Comparison of ENCODE assay signal across 24 cellular contexts in the genomic region with DNA sequence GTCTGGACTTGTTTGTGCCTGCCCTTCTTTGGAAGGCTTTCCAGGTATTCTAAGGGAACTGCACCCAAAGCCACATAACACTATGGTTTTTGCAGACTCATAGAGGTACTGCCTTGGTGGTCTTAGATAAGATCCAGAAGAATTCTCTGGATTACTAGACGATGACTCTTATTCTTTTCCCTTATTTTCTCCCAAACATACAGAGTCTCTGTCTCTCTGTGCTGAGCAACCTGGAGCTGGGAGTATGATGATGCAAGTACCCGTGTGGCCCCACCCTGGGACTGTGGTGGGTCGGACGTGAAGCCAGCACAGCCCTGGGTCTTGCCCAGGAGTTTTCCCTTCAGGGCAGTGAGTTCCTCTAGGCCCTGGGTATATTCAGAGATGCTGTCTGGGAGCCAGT.
"Had no signal": no experiment of that assay in that cellular context is flagged by ENCODE, and none has a peak within 500 bp of the region (broad histone marks: within the 10 kb centered on the region; RNA-seq: fewer than 3 reads in every experiment).

No MANE protein-coding gene starts in this region.

- H3K27ac ChIP-seq: HL-60, SJCRH30, SK-N-MC had no signal

- H3K9me3 ChIP-seq: MG63, SJCRH30 had no signal

- H3K4me1 ChIP-seq: SJCRH30 had no signal

- H3K4me3 ChIP-seq: MG63, SJCRH30, SK-N-MC had no signal

- H3K36me3 ChIP-seq: MG63, SJCRH30 had no signal

- ATAC-seq: Right ventricle myocardium inferior had no signal

- H3K27me3 ChIP-seq: MG63, SJCRH30 had no signal

- FAIRE-seq: RCC 7860 had no signal

- DNase-seq: IMR-90, Karpas-422, KG1, MG63, NCI-H1092, NCI-H1105 treated with DMSO at 0.1 percent for 48 hours, NCI-H1417 treated with DMSO at 0.1 percent for 48 hours, NCI-H146, NCI-H1694 treated with DMSO at 0.1 percent for 48 hours, NCI-H1930, NCI-H2081, NCI-H2107, NCI-H2227 treated with DMSO at 0.1 percent for 48 hours, NCI-H524, NCI-H526 treated with DMSO at 0.1 percent for 48 hours, NCI-H748 treated with DMSO at 0.1 percent for 48 hours, RPMI8226, SHP77 treated with DMSO at 0.1 percent for 48 hours, SJCRH30, SW 1271 had no signal
